ENCODE assay signal across 8 cellular contexts in the genomic region with DNA sequence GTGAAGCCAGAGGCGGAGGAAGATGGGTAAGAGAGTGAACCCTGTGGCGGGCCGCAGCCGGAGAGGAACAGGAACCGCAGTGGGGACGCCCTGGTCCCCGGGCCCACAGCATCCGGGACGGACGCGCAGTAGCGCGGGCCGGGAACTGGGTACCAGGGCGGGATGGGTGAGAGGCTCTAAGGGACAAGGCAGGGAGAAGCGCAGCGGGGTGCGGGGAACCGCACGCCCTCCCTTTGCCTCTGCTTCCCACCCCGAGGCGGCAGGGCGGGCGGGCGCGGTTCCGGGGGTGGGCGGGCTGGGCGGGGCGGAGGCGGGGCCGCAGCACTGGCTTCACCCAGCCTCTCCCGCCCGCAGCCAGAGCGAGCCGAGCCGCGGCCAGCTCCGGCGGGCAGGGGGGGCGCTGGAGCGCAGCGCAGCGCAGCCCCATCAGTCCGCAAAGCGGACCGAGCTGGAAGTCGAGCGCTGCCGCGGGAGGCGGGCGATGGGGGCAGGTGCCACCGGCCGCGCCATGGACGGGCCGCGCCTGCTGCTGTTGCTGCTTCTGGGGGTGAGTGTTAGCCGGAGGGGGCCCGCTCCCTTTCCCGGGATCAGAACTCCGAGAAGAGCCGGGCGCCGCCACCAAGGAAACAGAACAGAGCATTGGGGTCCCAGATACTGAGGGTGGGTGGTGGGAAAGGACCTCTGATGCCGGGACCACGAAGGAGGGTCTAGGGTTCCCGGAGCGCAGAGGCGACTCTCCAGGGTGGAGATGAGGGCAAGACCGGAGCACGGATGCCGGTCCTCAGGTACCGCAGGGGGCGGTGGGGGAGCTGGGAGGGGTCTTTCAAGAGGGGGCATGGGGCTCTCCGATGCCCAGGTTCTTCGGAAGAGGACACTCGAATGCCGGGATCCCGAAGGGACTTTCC. TPM values are rescaled to one million over a fixed set of nuclear protein-coding genes. Genes with fewer than 3 reads are reported as not detected.
DNase-seq lines count a peak whose midpoint lies in the region; ATAC-seq and TF ChIP-seq lines count a peak whose summit lies in the region.

A gene with protein sequence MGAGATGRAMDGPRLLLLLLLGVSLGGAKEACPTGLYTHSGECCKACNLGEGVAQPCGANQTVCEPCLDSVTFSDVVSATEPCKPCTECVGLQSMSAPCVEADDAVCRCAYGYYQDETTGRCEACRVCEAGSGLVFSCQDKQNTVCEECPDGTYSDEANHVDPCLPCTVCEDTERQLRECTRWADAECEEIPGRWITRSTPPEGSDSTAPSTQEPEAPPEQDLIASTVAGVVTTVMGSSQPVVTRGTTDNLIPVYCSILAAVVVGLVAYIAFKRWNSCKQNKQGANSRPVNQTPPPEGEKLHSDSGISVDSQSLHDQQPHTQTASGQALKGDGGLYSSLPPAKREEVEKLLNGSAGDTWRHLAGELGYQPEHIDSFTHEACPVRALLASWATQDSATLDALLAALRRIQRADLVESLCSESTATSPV (plus strand): TSS at position 357 of the 905 bp plus-strand sequence. CDS start 125 bp downstream, at position 482.

- no peak for TF ChIP-seq CTCF in AG04449 (IDR thresholded peaks at IDR 0.05; ENCODE audit: insufficient read depth, low read length, missing control alignments)

- CTCF ChIA-PET in AG04449 (lab: Yijun Ruan, JAX), result interaction anchor here (1.1 to 7.7 kb wide), 9 partner anchors 12 to 75 kb away, joined by 3 to 48 read pairs (median 7); no protein-coding TSS in a partner anchor

- H3K4me3 Mint-ChIP-seq in stimulated activated effector memory CD8-positive, alpha-beta T cell treated with anti-CD3 and anti-CD28 coated beads, Interleukin-12 subunit alpha, Interleukin-12 subunit beta, amount 100 ng/mL, for 72 hours, result peak within 1 kb of the TSS; percentile 80

- TF ChIP-seq POLR2A in GM18505 (IDR thresholded peaks at IDR 0.05; ENCODE audit: borderline replicate concordance, extremely low read depth, insufficient read depth, insufficient read length), result peak; percentile 31

- no peak within 1 kb of the TSS for H3K18ac ChIP-seq in mesendoderm (ENCODE audit: low read length)

- no peak within 1 kb of the TSS for H3K4ac ChIP-seq in mesendoderm (ENCODE audit: low read depth, low read length)

- H2BK15ac ChIP-seq in mesendoderm (replicated peaks; ENCODE audit: low read depth), result no peak within 1 kb of the TSS

- no peaks in the 10 kb centered on the region for H3K79me1 ChIP-seq in mesendoderm (ENCODE audit: low read length)

- no peak for DNase-seq in AG04449 (ENCODE audit: low read depth, low spot score)
- peak; percentile 46 for DNase-seq in NCI-H1694 treated with DMSO at 0.1 percent for 48 hours (lab: John Stamatoyannopoulos, UW)
- peak; percentile 38 for DNase-seq in activated CD4-positive, alpha-beta T cell treated with anti-CD3 and anti-CD28 coated beads, Interleukin-2, amount 50 U/mL, for 1 hour
- DNase-seq in effector CD8-positive, alpha-beta T cell (lab: John Stamatoyannopoulos, UW), result peak; percentile 36
- DNase-seq in mesendoderm, result peak; percentile 65
- peak; percentile 45 to 73 for DNase-seq in stimulated activated effector memory CD8-positive, alpha-beta T cell treated with anti-CD3 and anti-CD28 coated beads, Interleukin-12 subunit alpha, Interleukin-12 subunit beta, amount 100 ng/mL, for 72 hours (ENCODE audit: low spot score in 2 of 2)
- DNase-seq in NCI-H2029 (lab: John Stamatoyannopoulos, UW), result no peak

- H3K27ac Mint-ChIP-seq in stimulated activated effector memory CD8-positive, alpha-beta T cell treated with anti-CD3 and anti-CD28 coated beads, Interleukin-12 subunit alpha, Interleukin-12 subunit beta, amount 100 ng/mL, for 72 hours, result no peak within 1 kb of the TSS

- no peak within 1 kb of the TSS for H2AK5ac ChIP-seq in mesendoderm (ENCODE audit: low read length)

- H3K27me3 ChIP-seq in mesendoderm (ENCODE audit: insufficient read depth, low read length, poor library complexity), result peaks cover 13% of the 10 kb centered on the region

- no peak within 1 kb of the TSS for H2BK120ac ChIP-seq in mesendoderm (ENCODE audit: low read depth, low read length)

- H3K36me3 Mint-ChIP-seq in stimulated activated effector memory CD8-positive, alpha-beta T cell treated with anti-CD3 and anti-CD28 coated beads, Interleukin-12 subunit alpha, Interleukin-12 subunit beta, amount 100 ng/mL, for 72 hours, result no peaks in the 10 kb centered on the region

- peaks cover 30% of the 10 kb centered on the region for H3K4me1 Mint-ChIP-seq in stimulated activated effector memory CD8-positive, alpha-beta T cell treated with anti-CD3 and anti-CD28 coated beads, Interleukin-12 subunit alpha, Interleukin-12 subunit beta, amount 100 ng/mL, for 72 hours

- no peaks in the 10 kb centered on the region for H3K36me3 ChIP-seq in mesendoderm (ENCODE audit: control insufficient read depth, insufficient read depth, low read length)

- no peaks in the 10 kb centered on the region for H3K79me2 ChIP-seq in mesendoderm (ENCODE audit: control insufficient read depth, insufficient read depth, low read length)

- no peak within 1 kb of the TSS for H4K8ac ChIP-seq in mesendoderm (ENCODE audit: low read depth, low read length)

- peak within 1 kb of the TSS; percentile 70 for H3K4me2 ChIP-seq in mesendoderm (ENCODE audit: low read length)

- peaks cover 6% of the 10 kb centered on the region for H3K4me1 ChIP-seq in mesendoderm (ENCODE audit: control insufficient read depth, low read depth, low read length)

- H3K9me3 Mint-ChIP-seq in stimulated activated effector memory CD8-positive, alpha-beta T cell treated with anti-CD3 and anti-CD28 coated beads, Interleukin-12 subunit alpha, Interleukin-12 subunit beta, amount 100 ng/mL, for 72 hours, result no peaks in the 10 kb centered on the region

- H3K4me3 ChIP-seq in AG04449 (ENCODE audit: low read depth, low read length) (peak within 1 kb of the TSS; percentile 20), mesendoderm (ENCODE audit: low read length) (peak within 1 kb of the TSS; percentile 63)

- WGBS in mesendoderm (ENCODE audit: extremely low coverage, insufficient coverage, low lambda C conversion rate), result no CpG with 5 or more reads among the region's 81 CpGs

- peak within 1 kb of the TSS; percentile 55 for H3K9ac ChIP-seq in mesendoderm (ENCODE audit: low read length)

- H2BK5ac ChIP-seq in mesendoderm (ENCODE audit: low read length), result no peak within 1 kb of the TSS

- H3K27ac ChIP-seq in mesendoderm (ENCODE audit: low read depth, low read length), result no peak within 1 kb of the TSS

- no peak within 1 kb of the TSS for H3K23ac ChIP-seq in mesendoderm (ENCODE audit: low read length)

- POLR2A ChIA-PET in AG04449 (lab: Yijun Ruan, JAX), result no interaction called here

- no peak within 1 kb of the TSS for H4K5ac ChIP-seq in mesendoderm (ENCODE audit: low read length)

- peak within 1 kb of the TSS; percentile 83 for H3K56ac ChIP-seq in mesendoderm (ENCODE audit: low read length)

- ATAC-seq in GM18505 (IDR thresholded peaks at IDR 0.05; ENCODE audit: unreplicated experiment), result no peak
- ATAC-seq in stimulated activated effector memory CD8-positive, alpha-beta T cell treated with anti-CD3 and anti-CD28 coated beads, Interleukin-12 subunit alpha, Interleukin-12 subunit beta, amount 100 ng/mL, for 72 hours, result peak; percentile 73

RNA-seq across cellular contexts. Expression of the gene that starts here (rescaled TPM):
- 1.8 TPM for polyA plus RNA-seq in mesendoderm (2013, experiment 1 of 2)
- polyA plus RNA-seq in mesendoderm (2013, experiment 2 of 2), result 1.7 TPM

Comparison
In these comparisons a context has a peak if more than half of its experiments do, and no peak if none do; other contexts are left out.
1. DNase-seq: peak in NCI-H1694 treated with DMSO at 0.1 percent for 48 hours (single experiment), activated CD4-positive, alpha-beta T cell treated with anti-CD3 and anti-CD28 coated beads, Interleukin-2, amount 50 U/mL, for 1 hour (single experiment), effector CD8-positive, alpha-beta T cell (single experiment), mesendoderm (single experiment) and stimulated activated effector memory CD8-positive, alpha-beta T cell treated with anti-CD3 and anti-CD28 coated beads, Interleukin-12 subunit alpha, Interleukin-12 subunit beta, amount 100 ng/mL, for 72 hours (2 of 2); none in AG04449 (single experiment) and NCI-H2029 (single experiment).